Comparison of ENCODE assay signal across 17 cellular contexts in genomic region chr9:129283705-129284606, GRCh38.
A peak's percentile ranks its signal among the peaks of the same experiment; 100 is the strongest.
DNase-seq lines count a peak whose midpoint lies in the region; ATAC-seq and TF ChIP-seq lines count a peak whose summit lies in the region.
"Had no signal": no experiment of that assay in that cellular context is flagged by ENCODE, and none has a peak within 500 bp of the region (broad histone marks: within the 10 kb centered on the region; RNA-seq: fewer than 3 reads in every experiment).

No MANE protein-coding gene starts in this region.

- H3K27ac ChIP-seq in tibial artery = no peak overlapping the region
- H3K27ac ChIP-seq in CD4-positive, alpha-beta memory T cell (ENCODE audit: low read depth, low read length) = no peak overlapping the region

- CTCF ChIA-PET in activated naive CD4-positive, alpha-beta T cell treated with anti-CD3 and anti-CD28 coated beads for 36 hours (lab: Charles Lee) = no interaction called here
- CTCF ChIA-PET in activated naive CD4-positive, alpha-beta T cell treated with anti-CD3 and anti-CD28 coated beads, Interleukin-2, amount 10 ng/mL, durations not matched to agents 7 days and 5 days (lab: Charles Lee) = no interaction called here
- CTCF ChIA-PET in CD4-positive, alpha-beta memory T cell (lab: Charles Lee; ENCODE audit: partially characterized antibody) = no interaction called here

- H3K36me3 Mint-ChIP-seq in activated naive CD4-positive, alpha-beta T cell treated with anti-CD3 and anti-CD28 coated beads for 36 hours (ENCODE audit: low read depth) = no peaks in the 10 kb centered on the region
- H3K36me3 Mint-ChIP-seq in activated naive CD4-positive, alpha-beta T cell treated with anti-CD3 and anti-CD28 coated beads, Interleukin-2, amount 10 ng/mL, durations not matched to agents 7 days and 5 days = no peaks in the 10 kb centered on the region
- H3K36me3 Mint-ChIP-seq in CD4-positive, alpha-beta memory T cell = no peaks in the 10 kb centered on the region

- H3K36me3 ChIP-seq in tibial artery = no peaks in the 10 kb centered on the region
- H3K36me3 ChIP-seq in CD4-positive, alpha-beta memory T cell (ENCODE audit: insufficient read depth, low read length) = no peaks in the 10 kb centered on the region
- H3K36me3 ChIP-seq: pancreas had no signal

- H3K4me1 Mint-ChIP-seq in activated naive CD4-positive, alpha-beta T cell treated with anti-CD3 and anti-CD28 coated beads for 36 hours (ENCODE audit: low read depth) = no peaks in the 10 kb centered on the region
- H3K4me1 Mint-ChIP-seq in activated naive CD4-positive, alpha-beta T cell treated with anti-CD3 and anti-CD28 coated beads, Interleukin-2, amount 10 ng/mL, durations not matched to agents 7 days and 5 days = no peaks in the 10 kb centered on the region
- no peaks in the 10 kb centered on the region for H3K4me1 Mint-ChIP-seq in CD4-positive, alpha-beta memory T cell

- no peak overlapping the region for H3K4me3 Mint-ChIP-seq in activated naive CD4-positive, alpha-beta T cell treated with anti-CD3 and anti-CD28 coated beads for 36 hours
- H3K4me3 Mint-ChIP-seq in activated naive CD4-positive, alpha-beta T cell treated with anti-CD3 and anti-CD28 coated beads, Interleukin-2, amount 10 ng/mL, durations not matched to agents 7 days and 5 days = no peak overlapping the region
- no peak overlapping the region for H3K4me3 Mint-ChIP-seq in CD4-positive, alpha-beta memory T cell
- H3K4me3 Mint-ChIP-seq: T-helper 1 cell treated with Interleukin-12 subunit alpha and Interleukin-12 subunit beta and Interleukin-4 antibody, amounts not matched to agents 30 μg/mL and 1 μg/mL, for 36 hours had no signal

- no peaks in the 10 kb centered on the region for H3K9me3 Mint-ChIP-seq in activated naive CD4-positive, alpha-beta T cell treated with anti-CD3 and anti-CD28 coated beads for 36 hours
- no peaks in the 10 kb centered on the region for H3K9me3 Mint-ChIP-seq in activated naive CD4-positive, alpha-beta T cell treated with anti-CD3 and anti-CD28 coated beads, Interleukin-2, amount 10 ng/mL, durations not matched to agents 7 days and 5 days
- H3K9me3 Mint-ChIP-seq in CD4-positive, alpha-beta memory T cell = no peaks in the 10 kb centered on the region
- H3K9me3 Mint-ChIP-seq: T-helper 1 cell treated with Interleukin-12 subunit alpha and Interleukin-12 subunit beta and Interleukin-4 antibody, amounts not matched to agents 30 μg/mL and 1 μg/mL, for 36 hours had no signal

- no peak overlapping the region for H3K27ac Mint-ChIP-seq in activated naive CD4-positive, alpha-beta T cell treated with anti-CD3 and anti-CD28 coated beads for 36 hours
- no peak overlapping the region for H3K27ac Mint-ChIP-seq in activated naive CD4-positive, alpha-beta T cell treated with anti-CD3 and anti-CD28 coated beads, Interleukin-2, amount 10 ng/mL, durations not matched to agents 7 days and 5 days
- H3K27ac Mint-ChIP-seq in CD4-positive, alpha-beta memory T cell = no peak overlapping the region
- H3K27ac Mint-ChIP-seq: T-helper 1 cell treated with Interleukin-12 subunit alpha and Interleukin-12 subunit beta and Interleukin-4 antibody, amounts not matched to agents 30 μg/mL and 1 μg/mL, for 36 hours had no signal

- H3K27me3 ChIP-seq in tibial artery = no peaks in the 10 kb centered on the region
- H3K27me3 ChIP-seq in CD4-positive, alpha-beta memory T cell (ENCODE audit: insufficient read depth, low read length) = no peaks in the 10 kb centered on the region
- H3K27me3 ChIP-seq: pancreas had no signal

- H3K4me1 ChIP-seq in tibial artery = no peaks in the 10 kb centered on the region
- H3K4me1 ChIP-seq in CD4-positive, alpha-beta memory T cell (ENCODE audit: insufficient read depth, low read length) = no peaks in the 10 kb centered on the region

- peak overlapping the region in 1 of 2 donors; percentile 32 for H3K4me3 ChIP-seq in tibial artery
- no peak overlapping the region for H3K4me3 ChIP-seq in CD4-positive, alpha-beta memory T cell (ENCODE audit: low read length in 2 of 2)
- H3K4me3 ChIP-seq: mucosa of descending colon had no signal

- no peak for TF ChIP-seq CTCF in tibial artery (IDR thresholded peaks at IDR 0.05)

- intact Hi-C loops in activated naive CD4-positive, alpha-beta T cell treated with anti-CD3 and anti-CD28 coated beads for 36 hours (cut with micrococcal nuclease) = no loop called here
- intact Hi-C loops in tibial artery (cut with DNase I; ENCODE audit: low total_unique reads) = no loop called here
- intact Hi-C loops in CD4-positive, alpha-beta memory T cell (cut with micrococcal nuclease) = no loop called here

- peak; percentile 0 for DNase-seq in activated naive CD4-positive, alpha-beta T cell treated with anti-CD3 and anti-CD28 coated beads for 36 hours
- no peak for DNase-seq in activated naive CD4-positive, alpha-beta T cell treated with anti-CD3 and anti-CD28 coated beads, Interleukin-2, amount 10 ng/mL, durations not matched to agents 7 days and 5 days
- peak; percentile 45 for DNase-seq in activated CD8-positive, alpha-beta memory T cell treated with anti-CD3 and anti-CD28 coated beads, Interleukin-2, amount 50 U/mL, for 48 hours
- DNase-seq in mesenteric fat pad (ENCODE audit: low spot score) = peak; percentile 80
- peak; percentile 10 to 53 for DNase-seq in tibial artery
- DNase-seq in CD4-positive, alpha-beta memory T cell = no peak
- no peak for DNase-seq in NCI-H524 (lab: John Stamatoyannopoulos, UW)
- DNase-seq: effector CD8-positive, alpha-beta T cell; HCEC 1CT; hippocampal formation; NCI-H1436; NCI-H2227 treated with DMSO at 0.1 percent for 48 hours; stimulated activated naive CD8-positive, alpha-beta T cell treated with anti-CD3 and anti-CD28 coated beads, Interleukin-15, Interleukin-2, amounts not matched to agents 100 U/mL and 50 U/mL, for 24 hours had no signal

- H3K9me3 ChIP-seq in tibial artery = no peaks in the 10 kb centered on the region
- H3K9me3 ChIP-seq in CD4-positive, alpha-beta memory T cell (ENCODE audit: control insufficient read depth in 1 of 2, low read length in 2 of 2) = no peaks in the 10 kb centered on the region
- H3K9me3 ChIP-seq: mucosa of descending colon, pancreas had no signal

- no peak for ATAC-seq in HG03135 (IDR thresholded peaks at IDR 0.05; ENCODE audit: unreplicated experiment)
- ATAC-seq: mucosa of descending colon; stimulated activated naive CD8-positive, alpha-beta T cell treated with anti-CD3 and anti-CD28 coated beads, Interleukin-15, Interleukin-2, amounts not matched to agents 100 U/mL and 50 U/mL, for 24 hours had no signal

- H3K27me3 Mint-ChIP-seq in activated naive CD4-positive, alpha-beta T cell treated with anti-CD3 and anti-CD28 coated beads for 36 hours (ENCODE audit: low read depth) = no peaks in the 10 kb centered on the region
- peaks cover 11% of the 10 kb centered on the region for H3K27me3 Mint-ChIP-seq in activated naive CD4-positive, alpha-beta T cell treated with anti-CD3 and anti-CD28 coated beads, Interleukin-2, amount 10 ng/mL, durations not matched to agents 7 days and 5 days
- H3K27me3 Mint-ChIP-seq in CD4-positive, alpha-beta memory T cell = no peaks in the 10 kb centered on the region

- POLR2A ChIA-PET in CD4-positive, alpha-beta memory T cell (lab: Charles Lee; ENCODE audit: partially characterized antibody) = no interaction called here

Comparison
In these comparisons a context has a peak if more than half of its experiments do, and no peak if none do; other contexts are left out.
1. DNase-seq: peak in activated naive CD4-positive, alpha-beta T cell treated with anti-CD3 and anti-CD28 coated beads for 36 hours (single experiment), activated CD8-positive, alpha-beta memory T cell treated with anti-CD3 and anti-CD28 coated beads, Interleukin-2, amount 50 U/mL, for 48 hours (single experiment), mesenteric fat pad (single experiment) and tibial artery (2 of 2); none in activated naive CD4-positive, alpha-beta T cell treated with anti-CD3 and anti-CD28 coated beads, Interleukin-2, amount 10 ng/mL, durations not matched to agents 7 days and 5 days (single experiment), CD4-positive, alpha-beta memory T cell (0 of 5) and NCI-H524 (0 of 2).